ENCODE assay signal across 14 cellular contexts in genomic region chr9:132142883-132143282, GRCh38.
"Had no signal": no experiment of that assay in that cellular context is flagged by ENCODE, and none has a peak within 500 bp of the region (broad histone marks: within the 10 kb centered on the region; RNA-seq: fewer than 3 reads in every experiment).

No MANE protein-coding gene starts in this region.

- H3K27ac Mint-ChIP-seq: activated CD8-positive, alpha-beta T cell treated with anti-CD3 and anti-CD28 coated beads for 36 hours; activated T-helper 1 cell treated with anti-CD3 and anti-CD28 coated beads, Interleukin-12 subunit alpha, Interleukin-12 subunit beta, Interleukin-2, Interleukin-4 antibody, amounts not matched to agents 30 ng/mL and 10 ng/mL and 1 ng/mL, durations not matched to agents 14 hours and 24 hours and 36 hours; mesothelial cell of epicardium; progenitor cell of endocrine pancreas had no signal

- H3K4me3 ChIP-seq: adrenal gland, gastroesophageal sphincter had no signal

- ATAC-seq: activated CD8-positive, alpha-beta T cell treated with anti-CD3 and anti-CD28 coated beads for 36 hours; gastroesophageal sphincter had no signal

- DNase-seq: activated CD4-positive, alpha-beta T cell treated with anti-CD3 and anti-CD28 coated beads for 1 hour; activated CD8-positive, alpha-beta memory T cell treated with anti-CD3 and anti-CD28 coated beads, Interleukin-2, amount 50 U/mL, for 4 hours; activated CD8-positive, alpha-beta T cell treated with anti-CD3 and anti-CD28 coated beads for 36 hours; activated naive CD4-positive, alpha-beta T cell; effector memory CD4-positive, alpha-beta T cell; kidney glomerular epithelial cell; small intestine; T1000 had no signal

- H3K36me3 Mint-ChIP-seq: mesothelial cell of epicardium had no signal

- H3K4me3 Mint-ChIP-seq: activated CD8-positive, alpha-beta T cell treated with anti-CD3 and anti-CD28 coated beads for 36 hours; activated T-helper 1 cell treated with anti-CD3 and anti-CD28 coated beads, Interleukin-12 subunit alpha, Interleukin-12 subunit beta, Interleukin-2, Interleukin-4 antibody, amounts not matched to agents 30 ng/mL and 10 ng/mL and 1 ng/mL, durations not matched to agents 14 hours and 24 hours and 36 hours; central memory CD8-positive, alpha-beta T cell; mesothelial cell of epicardium had no signal

- H3K9me3 Mint-ChIP-seq: activated CD8-positive, alpha-beta T cell treated with anti-CD3 and anti-CD28 coated beads for 36 hours; activated T-helper 1 cell treated with anti-CD3 and anti-CD28 coated beads, Interleukin-12 subunit alpha, Interleukin-12 subunit beta, Interleukin-2, Interleukin-4 antibody, amounts not matched to agents 30 ng/mL and 10 ng/mL and 1 ng/mL, durations not matched to agents 14 hours and 24 hours and 36 hours; central memory CD8-positive, alpha-beta T cell had no signal
